14 cellular contexts compared by ENCODE assay signal in the genomic region with DNA sequence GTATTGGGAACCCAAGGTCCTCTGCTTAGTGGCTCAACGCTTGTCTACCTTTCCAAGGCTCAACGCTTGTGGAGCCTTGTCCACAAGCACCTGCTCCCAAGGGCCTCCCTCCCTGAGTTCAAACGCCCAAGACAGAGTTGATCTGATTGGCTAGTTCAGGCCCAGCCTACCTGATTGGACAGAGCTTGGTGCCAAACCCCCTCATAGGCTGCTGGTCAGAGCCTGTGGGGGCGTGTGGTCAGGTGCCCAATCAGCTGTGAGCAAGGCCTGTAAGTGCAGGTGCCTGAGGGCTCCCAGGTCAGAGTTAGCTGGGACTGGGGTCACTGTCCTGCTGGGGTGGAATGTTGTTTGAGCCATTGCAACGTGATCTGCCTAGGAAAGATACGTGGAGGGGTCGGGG. TPM values are rescaled to one million over a fixed set of nuclear protein-coding genes. Genes with fewer than 3 reads are reported as not detected.
A peak's percentile ranks its signal among the peaks of the same experiment; 100 is the strongest.
DNase-seq lines count a peak whose midpoint lies in the region; ATAC-seq and TF ChIP-seq lines count a peak whose summit lies in the region.
"Had no signal": no experiment of that assay in that cellular context is flagged by ENCODE, and none has a peak within 500 bp of the region (broad histone marks: within the 10 kb centered on the region; RNA-seq: fewer than 3 reads in every experiment).

No MANE protein-coding gene starts in this region.

- POLR2A ChIA-PET in HEK293 (lab: Yijun Ruan, JAX): no interaction called here

- no peaks in the 10 kb centered on the region for H3K36me3 ChIP-seq in HEK293 (ENCODE audit: control insufficient read depth in 2 of 2, insufficient read depth in 1 of 2, low read length in 2 of 2)
- H3K36me3 ChIP-seq in right atrium auricular region: no peaks in the 10 kb centered on the region
- H3K36me3 ChIP-seq in effector memory CD4-positive, alpha-beta T cell (ENCODE audit: control insufficient read depth, insufficient read depth, low read length): peaks cover 41% of the 10 kb centered on the region
- H3K36me3 ChIP-seq: esophagus squamous epithelium, Peyer's patch had no signal

- H3K4me3 ChIP-seq in HEK293 (ENCODE audit: low read depth, low read length) (no peak overlapping the region), right atrium auricular region (no peak overlapping the region)
- no peak overlapping the region for H3K4me3 ChIP-seq in effector memory CD4-positive, alpha-beta T cell (ENCODE audit: insufficient read depth, low read depth, low read length, poor library complexity, severe bottlenecking)
- H3K4me3 ChIP-seq: esophagus squamous epithelium, Peyer's patch had no signal

- H3K4me1 Mint-ChIP-seq in activated naive CD8-positive, alpha-beta T cell treated with anti-CD3 and anti-CD28 coated beads for 36 hours: peaks cover 48% of the 10 kb centered on the region

- H3K9me3 ChIP-seq in HEK293 (ENCODE audit: control insufficient read depth, insufficient read depth, low read depth, low read length) (no peaks in the 10 kb centered on the region), right atrium auricular region (no peaks in the 10 kb centered on the region)
- no peaks in the 10 kb centered on the region for H3K9me3 ChIP-seq in effector memory CD4-positive, alpha-beta T cell (ENCODE audit: control insufficient read depth, low read length)
- H3K9me3 ChIP-seq: esophagus squamous epithelium, Peyer's patch had no signal

- H3K36me3 Mint-ChIP-seq in activated naive CD8-positive, alpha-beta T cell treated with anti-CD3 and anti-CD28 coated beads for 36 hours: peaks cover 35% of the 10 kb centered on the region

- ATAC-seq in GM18870 (IDR thresholded peaks at IDR 0.05; ENCODE audit: unreplicated experiment): no peak

- no peaks in the 10 kb centered on the region for H3K27me3 Mint-ChIP-seq in activated naive CD8-positive, alpha-beta T cell treated with anti-CD3 and anti-CD28 coated beads for 36 hours

- peak overlapping the region; percentile 62 for H3K27ac Mint-ChIP-seq in activated naive CD8-positive, alpha-beta T cell treated with anti-CD3 and anti-CD28 coated beads for 36 hours

- no peaks in the 10 kb centered on the region for H3K27me3 ChIP-seq in right atrium auricular region
- no peaks in the 10 kb centered on the region for H3K27me3 ChIP-seq in effector memory CD4-positive, alpha-beta T cell (replicated peaks; ENCODE audit: control insufficient read depth, insufficient read depth, low read length, poor library complexity, severe bottlenecking)
- H3K27me3 ChIP-seq: Peyer's patch had no signal

- H3K9me3 Mint-ChIP-seq in activated naive CD8-positive, alpha-beta T cell treated with anti-CD3 and anti-CD28 coated beads for 36 hours: no peaks in the 10 kb centered on the region

- no peak overlapping the region for H3K4me3 Mint-ChIP-seq in activated naive CD8-positive, alpha-beta T cell treated with anti-CD3 and anti-CD28 coated beads for 36 hours

- peak; percentile 46 for DNase-seq in Caki2 (ENCODE audit: low read depth)
- no peak for DNase-seq in activated naive CD8-positive, alpha-beta T cell treated with anti-CD3 and anti-CD28 coated beads for 36 hours
- DNase-seq in lung microvascular endothelial cell (ENCODE audit: low read depth in 2 of 2): peak; percentile 14 to 25
- no peak for DNase-seq in hypothalamus (lab: John Stamatoyannopoulos, UW)
- no peak for DNase-seq in right atrium auricular region (ENCODE audit: low spot score)
- DNase-seq in effector memory CD4-positive, alpha-beta T cell: no peak
- DNase-seq: esophagus squamous epithelium, GF-D8, NCI-H2227 treated with DMSO at 0.1 percent for 48 hours, Peyer's patch had no signal

- TF ChIP-seq CTCF in HEK293 (tag by site-specific recombination; IDR thresholded peaks at IDR 0.05): no peak
- no peak for TF ChIP-seq CTCF in right atrium auricular region (IDR thresholded peaks at IDR 0.05)

- in situ Hi-C loops in Caki2 (cut with HindIII; ENCODE audit: low pct_unique_long_range_greater_than_20kb, low sequenced_read_pairs): no loop called here

- CTCF ChIA-PET in HEK293 (lab: Yijun Ruan, JAX): interaction anchor here (0.5 to 4.7 kb wide), 10 partner anchors 9 to 1617 kb away, joined by 3 to 22 read pairs (median 3); partner anchors contain the start of gene IL2RB

- H3K27ac ChIP-seq in HEK293 (ENCODE audit: extremely low read depth, low read depth, low read length): no peak overlapping the region
- H3K27ac ChIP-seq in right atrium auricular region: no peak overlapping the region
- H3K27ac ChIP-seq in effector memory CD4-positive, alpha-beta T cell (ENCODE audit: insufficient read depth, low read length, poor library complexity, severe bottlenecking): no peak overlapping the region
- H3K27ac ChIP-seq: C4-2B, esophagus squamous epithelium, Peyer's patch had no signal

- no peaks in the 10 kb centered on the region for H3K4me1 ChIP-seq in HEK293 (ENCODE audit: control insufficient read depth, insufficient read depth, low read length)
- H3K4me1 ChIP-seq in right atrium auricular region: no peaks in the 10 kb centered on the region
- H3K4me1 ChIP-seq in effector memory CD4-positive, alpha-beta T cell (ENCODE audit: control insufficient read depth, insufficient read depth, low read length, poor library complexity, severe bottlenecking): peaks cover 21% of the 10 kb centered on the region

TF ChIP-seq in HEK293, 187 proteins besides CTCF, POLR2A, EP300 and RAD21:
- no peak for TF ChIP-seq IKZF3 (tag by site-specific recombination; IDR thresholded peaks at IDR 0.05)
- no peak for TF ChIP-seq KLF7 (tag by site-specific recombination; IDR thresholded peaks at IDR 0.05; ENCODE audit: borderline replicate concordance)
- no peak for TF ChIP-seq ZNF610 (tag by site-specific recombination; IDR thresholded peaks at IDR 0.05; ENCODE audit: borderline replicate concordance)
- peak; percentile 31; the same call in 1 of the 2 replicates for TF ChIP-seq SP2 (tag by site-specific recombination; IDR thresholded peaks at IDR 0.05)

RNA-seq across cellular contexts. Expression of gene TMPRSS6, which starts 16.9 kb away (rescaled TPM):
- not detected in 2 replicates for total RNA-seq in Caki2 (2014; rRNA removed; shearing (Covaris generic); ENCODE audit: low replicate concordance)
- 1 to 10 TPM; 1.8 to 2.0 TPM for total RNA-seq in activated naive CD8-positive, alpha-beta T cell treated with anti-CD3 and anti-CD28 coated beads for 36 hours
- not detected in 2 replicates for total RNA-seq in lung microvascular endothelial cell
- not detected for total RNA-seq in right atrium auricular region
- total RNA-seq: chondrocyte had no signal

RNA-seq across cellular contexts. Expression of gene IL2RB, which starts 23.3 kb away (rescaled TPM):
- 0.06 TPM in 1 of 2 replicates, not detected in the other for total RNA-seq in Caki2 (2014; rRNA removed; shearing (Covaris generic); ENCODE audit: low replicate concordance)
- total RNA-seq in activated naive CD8-positive, alpha-beta T cell treated with anti-CD3 and anti-CD28 coated beads for 36 hours: 100 to 1,000 TPM; 148 to 149 TPM
- total RNA-seq in lung microvascular endothelial cell (not detected in 2 replicates), right atrium auricular region (1 to 10 TPM in 1 of 2 donors, under 1 TPM in 1; 0.94 to 1.0 TPM)

Comparison
In these comparisons a context has a peak if more than half of its experiments do, and no peak if none do; other contexts are left out.
1. DNase-seq: peak in Caki2 (single experiment) and lung microvascular endothelial cell (2 of 2); none in activated naive CD8-positive, alpha-beta T cell treated with anti-CD3 and anti-CD28 coated beads for 36 hours (single experiment), hypothalamus (0 of 51), right atrium auricular region (single experiment) and effector memory CD4-positive, alpha-beta T cell (0 of 3).
2. RNA of gene IL2RB, which starts 23.3 kb away (total RNA-seq): 148 to 149 TPM in activated naive CD8-positive, alpha-beta T cell treated with anti-CD3 and anti-CD28 coated beads for 36 hours; 0.94 to 1.0 TPM in right atrium auricular region, 0.06 TPM in Caki2 and not detected in lung microvascular endothelial cell; every median in the first group is over 10 times any median in the second.